17 cellular contexts compared by ENCODE assay signal in the genomic region with DNA sequence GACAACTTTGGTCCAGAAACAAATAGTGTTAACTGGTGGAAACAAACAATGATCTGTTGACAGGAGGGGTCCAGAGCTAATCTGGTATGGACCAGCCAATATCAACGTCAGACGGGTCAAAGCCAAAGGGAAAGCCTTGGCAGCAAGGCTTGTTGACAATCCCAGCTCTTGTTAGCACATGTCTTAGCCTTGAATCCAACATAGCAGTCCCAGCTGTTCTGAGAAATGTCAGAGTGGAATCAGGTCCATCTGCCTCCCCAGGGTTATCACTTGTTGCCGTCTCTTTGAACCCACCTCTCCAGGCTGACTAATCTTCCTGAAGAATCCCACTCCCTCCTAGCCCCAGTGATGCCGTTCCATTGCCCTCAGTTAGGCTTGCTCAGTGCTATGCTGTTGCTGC.
A peak's percentile ranks its signal among the peaks of the same experiment; 100 is the strongest.
DNase-seq lines count a peak whose midpoint lies in the region; ATAC-seq, FAIRE-seq and TF ChIP-seq lines count a peak whose summit lies in the region.
"Had no signal": no experiment of that assay in that cellular context is flagged by ENCODE, and none has a peak within 500 bp of the region (broad histone marks: within the 10 kb centered on the region; RNA-seq: fewer than 3 reads in every experiment).

No MANE protein-coding gene starts in this region.

- ATAC-seq in right cardiac atrium, result peak in 1 of 2 donors; percentile 84
- peak; percentile 69 to 80 for ATAC-seq in gastrocnemius medialis
- no peak for ATAC-seq in GM18858 (IDR thresholded peaks at IDR 0.05; ENCODE audit: unreplicated experiment)

- H3K4me2 ChIP-seq in H1 (ENCODE audit: insufficient read depth in 1 of 2, low read depth in 2 of 2, low read length in 2 of 2), result no peak overlapping the region
- no peak overlapping the region for H3K4me2 ChIP-seq in osteoblast (ENCODE audit: insufficient read depth, low read length)
- H3K4me2 ChIP-seq: KMS-11 had no signal

- H3K18ac ChIP-seq in H1 (ENCODE audit: extremely low read depth, low read length), result no peak overlapping the region

- CTCF ChIA-PET in H1 (lab: Charles Lee; ENCODE audit: partially characterized antibody), result no interaction called here

- no peak overlapping the region for H3K27ac ChIP-seq in H1 (ENCODE audit: low read depth, low read length)
- peak overlapping the region; percentile 19 to 93 (median 64) for H3K27ac ChIP-seq in esophagus squamous epithelium
- no peak overlapping the region for H3K27ac ChIP-seq in right cardiac atrium (ENCODE audit: low read length)
- H3K27ac ChIP-seq in gastrocnemius medialis, result peak overlapping the region in 2 of 4 donors; percentile 39 to 54
- no peak overlapping the region for H3K27ac ChIP-seq in osteoblast (ENCODE audit: low read depth, low read length)
- H3K27ac ChIP-seq: KMS-11, SJSA1 had no signal

- H3K36me3 ChIP-seq in H1 (ENCODE audit: control insufficient read depth in 2 of 4, insufficient read depth in 4 of 4, low read length in 3 of 4), result no peaks in the 10 kb centered on the region
- H3K36me3 ChIP-seq in esophagus squamous epithelium, result no peaks in the 10 kb centered on the region
- no peaks in the 10 kb centered on the region for H3K36me3 ChIP-seq in gastrocnemius medialis
- H3K36me3 ChIP-seq in osteoblast (ENCODE audit: insufficient read depth, low read length), result no peaks in the 10 kb centered on the region
- H3K36me3 ChIP-seq: SJSA1 had no signal

- no peak overlapping the region for H2BK15ac ChIP-seq in H1 (ENCODE audit: low read length)

- in situ Hi-C loops in gastrocnemius medialis (cut with MboI; ENCODE audit: low sequenced_read_pairs in 4 of 4), result no loop called here

- TF ChIP-seq CTCF in H1 (IDR thresholded peaks at IDR 0.05; ENCODE audit: control extremely low read depth in 1 of 3, insufficient read depth in 1 of 3, low read depth in 1 of 3, low read length in 3 of 3) (no peak), esophagus squamous epithelium (IDR thresholded peaks at IDR 0.05) (no peak), gastrocnemius medialis (IDR thresholded peaks at IDR 0.05 in 4 of 5, conservative IDR thresholded peaks at IDR 0.05 in 1 of 5) (no peak), osteoblast (IDR thresholded peaks at IDR 0.05; ENCODE audit: extremely low read depth, low read depth, low read length) (no peak)

- H3K4ac ChIP-seq in H1 (replicated peaks; ENCODE audit: insufficient read length, low read depth, low read length), result no peak overlapping the region

- H3K79me1 ChIP-seq in H1 (ENCODE audit: low read depth, low read length), result no peaks in the 10 kb centered on the region

- H4K5ac ChIP-seq in H1 (ENCODE audit: insufficient read length, low read depth, low read length), result no peak overlapping the region

- no peak for FAIRE-seq in H1 (lab: Jason Lieb, UNC)
- FAIRE-seq: H54 had no signal

- no peak for TF ChIP-seq RAD21 in H1 (IDR thresholded peaks at IDR 0.05 in 1 of 2, conservative IDR thresholded peaks at IDR 0.05 in 1 of 2; ENCODE audit: low read depth in 2 of 2, low read length in 2 of 2)

- no peak overlapping the region for H2BK120ac ChIP-seq in H1 (replicated peaks; ENCODE audit: low read depth, low read length)

- H3K23ac ChIP-seq in H1 (ENCODE audit: insufficient read length), result no peak overlapping the region

- H3K4me1 ChIP-seq in H1 (replicated peaks in 1 of 4; ENCODE audit: control insufficient read depth in 3 of 4, insufficient read depth in 4 of 4, low read length in 3 of 4) (peaks cover 0 to 5% (median 2%) of the 10 kb centered on the region in 4 experiments; a peak in 4 of 7 replicates), esophagus squamous epithelium (peaks cover 10 to 62% (median 35%) of the 10 kb centered on the region in 3 donors), right cardiac atrium (ENCODE audit: control insufficient read depth, insufficient read depth, low read length) (peaks cover 4% of the 10 kb centered on the region), gastrocnemius medialis (no peaks in the 10 kb centered on the region), osteoblast (ENCODE audit: insufficient read depth, low read length) (no peaks in the 10 kb centered on the region)
- H3K4me1 ChIP-seq: SJSA1 had no signal

- TF ChIP-seq POLR2A in H1 (IDR thresholded peaks at IDR 0.05; ENCODE audit: control extremely low read depth in 1 of 2, low read depth in 2 of 2, low read length in 2 of 2) (no peak), esophagus squamous epithelium (IDR thresholded peaks at IDR 0.05) (no peak), gastrocnemius medialis (IDR thresholded peaks at IDR 0.05) (no peak)

- H3K4me3 ChIP-seq in H1 (ENCODE audit: extremely low read depth in 1 of 4, insufficient read depth in 2 of 4, low read depth in 3 of 4, low read length in 4 of 4) (no peak overlapping the region), esophagus squamous epithelium (no peak overlapping the region), right cardiac atrium (ENCODE audit: low read length) (no peak overlapping the region), gastrocnemius medialis (no peak overlapping the region), osteoblast (ENCODE audit: insufficient read depth, low read length) (no peak overlapping the region)
- H3K4me3 ChIP-seq: SJSA1 had no signal

- H2BK12ac ChIP-seq in H1 (ENCODE audit: low read depth, low read length), result no peak overlapping the region

- H4K20me1 ChIP-seq in H1 (replicated peaks in 1 of 2; ENCODE audit: control insufficient read depth in 1 of 2, insufficient read depth in 2 of 2, low read length in 2 of 2) (no peaks in the 10 kb centered on the region), osteoblast (ENCODE audit: insufficient read depth, low read length) (no peaks in the 10 kb centered on the region)

- no peak overlapping the region for H3K56ac ChIP-seq in H1 (replicated peaks; ENCODE audit: insufficient read length, low read depth, low read length)

- H4K8ac ChIP-seq in H1 (ENCODE audit: extremely low read depth, insufficient read depth, low read length), result no peak overlapping the region

- no peaks in the 10 kb centered on the region for H3K27me3 ChIP-seq in H1 (replicated peaks in 1 of 4; ENCODE audit: control insufficient read depth in 3 of 4, extremely low read depth in 1 of 4, insufficient read depth in 3 of 4, low read length in 3 of 4)
- H3K27me3 ChIP-seq in esophagus squamous epithelium, result no peaks in the 10 kb centered on the region
- no peaks in the 10 kb centered on the region for H3K27me3 ChIP-seq in right cardiac atrium (ENCODE audit: control insufficient read depth, insufficient read depth)
- H3K27me3 ChIP-seq in gastrocnemius medialis, result no peaks in the 10 kb centered on the region
- H3K27me3 ChIP-seq in osteoblast (ENCODE audit: insufficient read depth, low read length), result no peaks in the 10 kb centered on the region
- H3K27me3 ChIP-seq: SJSA1 had no signal

- no peaks in the 10 kb centered on the region for H3K79me2 ChIP-seq in H1 (ENCODE audit: control insufficient read depth in 1 of 2, insufficient read depth in 2 of 2, low read length in 2 of 2)
- H3K79me2 ChIP-seq in osteoblast (ENCODE audit: insufficient read depth, low read length), result no peaks in the 10 kb centered on the region

- H2BK5ac ChIP-seq in H1 (ENCODE audit: low read depth, low read length), result no peak overlapping the region

- TF ChIP-seq EP300 in H1 (IDR thresholded peaks at IDR 0.05; ENCODE audit: borderline replicate concordance in 1 of 2, low read depth in 2 of 2, low read length in 2 of 2), result no peak

- no peak for DNase-seq in H1 (ENCODE audit: low read depth in 1 of 2, low spot score in 2 of 2)
- no peak for DNase-seq in esophagus squamous epithelium (lab: John Stamatoyannopoulos, UW)
- peak in 2 of 3 donors; percentile 60 to 72 for DNase-seq in right cardiac atrium
- peak in 1 of 2 donors; percentile 51 for DNase-seq in gastrocnemius medialis
- no peak for DNase-seq in osteoblast (ENCODE audit: insufficient read length, low spot score, missing footprints)
- no peak for DNase-seq in NCI-H1048 (lab: John Stamatoyannopoulos, UW)
- DNase-seq: C1 segment of cervical spinal cord, DND-41, HFFc6, NCI-H1417 treated with DMSO at 0.1 percent for 48 hours, NCI-H2029, NCI-H345, NCI-H524 treated with DMSO at 0.1 percent for 48 hours had no signal

- no peak overlapping the region for H4K91ac ChIP-seq in H1 (replicated peaks; ENCODE audit: insufficient read length, low read length)

- POLR2A ChIA-PET in H1 (lab: Charles Lee; ENCODE audit: partially characterized antibody), result no interaction called here

- no peak overlapping the region for H3K9ac ChIP-seq in H1 (replicated peaks in 1 of 4; ENCODE audit: extremely low read depth in 1 of 4, low read depth in 3 of 4, low read length in 3 of 4)
- H3K9ac ChIP-seq: KMS-11 had no signal

- 97% methylated on average over 4 of the region's 4 CpGs; no CpG with 5 or more reads in 1 of the 2 experiments for WGBS in H1 (ENCODE audit: extremely low coverage in 1 of 2, insufficient coverage in 1 of 2, insufficient read length in 1 of 2, insufficient replicate concordance in 2 of 2, low coverage in 1 of 2, low lambda C conversion rate in 2 of 2, missing lambda C conversion rate in 1 of 2), 2 experiments
- WGBS in esophagus squamous epithelium, 2 donors, result 17 to 40% methylated on average over 4 of the region's 4 CpGs
- 40% methylated on average over 4 of the region's 4 CpGs for WGBS in right cardiac atrium

- H2AFZ ChIP-seq in H1 (ENCODE audit: low read length), result no peak overlapping the region
- H2AFZ ChIP-seq in osteoblast (ENCODE audit: low read length), result no peak overlapping the region

- H2AK5ac ChIP-seq in H1 (ENCODE audit: low read depth, low read length), result 0 out of 2 replicates have a peak overlapping the region, but pooled peaks have one; percentile 10

- no peaks in the 10 kb centered on the region for H3K23me2 ChIP-seq in H1 (ENCODE audit: low read depth, low read length)

- intact Hi-C loops in esophagus squamous epithelium (cut with DNase I) (no loop called here), right cardiac atrium (cut with DNase I) (no loop called here), gastrocnemius medialis (cut with DNase I; ENCODE audit: low total_unique reads) (no loop called here)

- H3K9me3 ChIP-seq in H1 (ENCODE audit: insufficient read depth in 2 of 2, low read depth in 1 of 2, low read length in 1 of 2) (no peaks in the 10 kb centered on the region), esophagus squamous epithelium (no peaks in the 10 kb centered on the region), right cardiac atrium (ENCODE audit: control insufficient read depth, low read length) (no peaks in the 10 kb centered on the region), gastrocnemius medialis (no peaks in the 10 kb centered on the region), osteoblast (ENCODE audit: low read depth, low read length) (no peaks in the 10 kb centered on the region)
- H3K9me3 ChIP-seq: SJSA1 had no signal

- H3K14ac ChIP-seq in H1 (ENCODE audit: insufficient read length), result no peak overlapping the region

- H2BK20ac ChIP-seq in H1 (ENCODE audit: low read length), result no peak overlapping the region

TF ChIP-seq in H1, 55 proteins besides CTCF, POLR2A, EP300 and RAD21 (continues in another document):
- TF ChIP-seq TCF12 (IDR thresholded peaks at IDR 0.05; ENCODE audit: low read depth, low read length) (no peak), SIRT6 (IDR thresholded peaks at IDR 0.05; ENCODE audit: low read length) (no peak)

Comparison
In these comparisons a context has a peak if more than half of its experiments do, and no peak if none do; other contexts are left out.
1. DNase-seq: peak in right cardiac atrium (2 of 3); none in H1 (0 of 2), esophagus squamous epithelium (single experiment), osteoblast (single experiment) and NCI-H1048 (single experiment).
2. H3K27ac ChIP-seq: peak in esophagus squamous epithelium (4 of 4); none in H1 (single experiment), right cardiac atrium (single experiment) and osteoblast (single experiment).